Comparison of ENCODE assay signal across 16 cellular contexts in genomic region chr21:15363921-15364320, GRCh38.
"Had no signal": no experiment of that assay in that cellular context is flagged by ENCODE, and none has a peak within 500 bp of the region (broad histone marks: within the 10 kb centered on the region; RNA-seq: fewer than 3 reads in every experiment).

No MANE protein-coding gene starts in this region.

- H3K4me1 ChIP-seq: ascending aorta, left lung, right atrium auricular region, tibial nerve had no signal

- DNase-seq: activated CD4-positive, CD25-positive, alpha-beta regulatory T cell treated with anti-CD3 and anti-CD28 coated beads, Interleukin-2, amount 50 U/mL, for 72 hours; activated effector memory CD4-positive, alpha-beta T cell treated with anti-CD3 and anti-CD28 coated beads, Interleukin-2, amount 50 U/mL, for 16 hours; activated naive CD4-positive, alpha-beta T cell treated with anti-CD3 and anti-CD28 coated beads, Interleukin-2, amount 50 U/mL, for 16 hours; activated T-cell treated with anti-CD3 and anti-CD28 coated beads, Interleukin-2, amount 50 U/mL, for 72 hours; effector memory CD8-positive, alpha-beta T cell; islet precursor cell; left lung; midbrain; occipital lobe; SW 1271; T-helper 2 cell had no signal

- H3K4me3 ChIP-seq: ascending aorta, left lung, right atrium auricular region, skin epidermis, tibial nerve had no signal

- H3K9me3 ChIP-seq: right atrium auricular region had no signal

- H3K27me3 ChIP-seq: ascending aorta, left lung, right atrium auricular region, tibial nerve had no signal

- ATAC-seq: activated T-cell treated with anti-CD3 and anti-CD28 coated beads, Interleukin-2, amount 50 U/mL, for 72 hours; effector memory CD8-positive, alpha-beta T cell; left lung had no signal

- H3K27ac ChIP-seq: ascending aorta, left lung, right atrium auricular region, skin epidermis, tibial nerve, VCaP had no signal

- H3K36me3 ChIP-seq: ascending aorta, left lung, right atrium auricular region, tibial nerve had no signal
